28 cellular contexts compared by ENCODE assay signal in the genomic region with DNA sequence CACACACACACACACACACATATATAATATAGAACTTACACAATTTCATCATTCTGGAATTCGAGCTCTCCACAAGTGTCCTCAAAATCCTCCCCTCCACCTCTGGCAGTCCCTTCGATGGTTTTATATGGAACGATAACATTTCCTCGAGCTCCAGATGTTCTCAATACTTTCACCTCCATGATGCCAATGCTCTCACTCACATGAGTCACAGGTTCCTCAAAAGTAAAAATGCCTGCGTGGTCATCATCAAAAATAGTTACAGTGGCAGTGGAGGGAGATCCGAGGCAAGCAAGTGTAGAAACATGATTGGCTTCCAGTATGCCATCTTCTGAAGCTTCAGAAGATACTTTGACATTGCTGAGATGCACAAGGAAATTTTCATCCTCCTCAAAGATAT.
"Had no signal": no experiment of that assay in that cellular context is flagged by ENCODE, and none has a peak within 500 bp of the region (broad histone marks: within the 10 kb centered on the region; RNA-seq: fewer than 3 reads in every experiment).

No MANE protein-coding gene starts in this region.

- H3K4me1 ChIP-seq: gastrocnemius medialis, testis had no signal

- H3K27me3 ChIP-seq: esophagus muscularis mucosa, gastrocnemius medialis, left lung, neutrophil, testis had no signal

- H3K36me3 ChIP-seq: gastrocnemius medialis, left lung, neutrophil had no signal

- H3K9me3 ChIP-seq: esophagus muscularis mucosa, gastrocnemius medialis, left lung, neutrophil, testis had no signal

- FAIRE-seq: colon, islet of Langerhans, urothelium cell line had no signal

- H3K27ac ChIP-seq: esophagus muscularis mucosa, gastrocnemius medialis, left lung, neutrophil, skin epidermis, testis had no signal

- DNase-seq: activated CD4-positive, alpha-beta memory T cell treated with anti-CD3 and anti-CD28 coated beads, Interleukin-2, amount 10 ng/mL, durations not matched to agents 7 days and 5 days; activated CD4-positive, alpha-beta T cell treated with anti-CD3 and anti-CD28 coated beads for 1 hour; activated CD4-positive, alpha-beta T cell treated with anti-CD3 and anti-CD28 coated beads, Interleukin-2, amount 10 ng/mL, durations not matched to agents 7 days and 5 days; activated CD8-positive, alpha-beta memory T cell treated with anti-CD3 and anti-CD28 coated beads, Interleukin-2, amount 50 U/mL, for 48 hours; activated gamma-delta T cell; activated naive CD4-positive, alpha-beta T cell treated with anti-CD3 and anti-CD28 coated beads, Interleukin-2, amount 10 ng/mL, durations not matched to agents 7 days and 5 days; activated T-cell treated with anti-CD3 and anti-CD28 coated beads, Interleukin-2, amount 50 U/mL, for 24 hours; dermis blood vessel endothelial cell; effector CD4-positive, alpha-beta T cell; gastrocnemius medialis; glutamatergic neuron; left lung; mammary epithelial cell; naive B cell; nephron progenitor cell; stimulated activated CD4-positive, alpha-beta T cell treated with anti-CD3 and anti-CD28 coated beads, Interleukin-12 subunit alpha, Interleukin-12 subunit beta, amount 100 ng/mL, for 4 hours; stimulated activated CD4-positive, alpha-beta T cell treated with anti-CD3 and anti-CD28 coated beads, Interleukin-4, amount 100 ng/mL, for 1 hour; stimulated activated naive CD8-positive, alpha-beta T cell treated with anti-CD3 and anti-CD28 coated beads, Interleukin-15, Interleukin-2, amounts not matched to agents 100 U/mL and 50 U/mL, for 24 hours; testis; trophoblast cell had no signal

- ATAC-seq: gastrocnemius medialis; left lung; sciatic nerve; stimulated activated naive CD8-positive, alpha-beta T cell treated with anti-CD3 and anti-CD28 coated beads, Interleukin-15, Interleukin-2, amounts not matched to agents 100 U/mL and 50 U/mL, for 24 hours; WTC11 had no signal

- H3K4me3 ChIP-seq: esophagus muscularis mucosa, gastrocnemius medialis, left lung, skin epidermis, testis had no signal
